In the genomic region with DNA sequence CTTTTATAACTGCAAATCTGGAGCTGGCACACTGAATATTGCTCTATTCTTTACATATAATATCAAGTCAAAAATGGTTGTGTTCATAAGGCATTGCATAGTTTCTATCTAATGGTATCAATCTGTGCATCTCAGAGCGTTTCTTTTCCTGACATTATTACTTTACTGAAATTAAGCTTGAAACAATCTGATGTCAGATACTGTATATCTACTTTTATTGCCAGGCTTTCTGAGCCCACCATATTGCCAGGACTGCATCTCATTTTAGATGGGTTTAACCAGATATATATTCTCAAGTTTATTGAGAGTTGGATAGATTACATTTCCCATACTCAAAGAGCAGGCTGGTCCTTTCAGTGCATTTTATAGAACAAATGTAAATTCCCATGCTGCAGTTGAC, we compare ENCODE assay signal across 21 cellular contexts.
A peak's percentile ranks its signal among the peaks of the same experiment; 100 is the strongest.
DNase-seq lines count a peak whose midpoint lies in the region; ATAC-seq, FAIRE-seq and TF ChIP-seq lines count a peak whose summit lies in the region.
"Had no signal": no experiment of that assay in that cellular context is flagged by ENCODE, and none has a peak within 500 bp of the region (broad histone marks: within the 10 kb centered on the region; RNA-seq: fewer than 3 reads in every experiment).

No MANE protein-coding gene starts in this region.

- H3K4me3 ChIP-seq in SK-N-SH (ENCODE audit: low read depth in 2 of 2, low read length in 1 of 2), result no peak overlapping the region
- H3K4me3 ChIP-seq: A549; BLaER1 treated with 17β-estradiol and CSF1 and Interleukin-3, amounts not matched to agents 10 nM and 100 nM had no signal

- no peak overlapping the region for H3K4me2 ChIP-seq in SK-N-SH
- H3K4me2 ChIP-seq: BLaER1 treated with 17β-estradiol and CSF1 and Interleukin-3, amounts not matched to agents 10 nM and 100 nM had no signal

- H3F3A ChIP-seq in SK-N-SH (replicated peaks; ENCODE audit: insufficient read depth), result peaks cover 8% of the 10 kb centered on the region

- H3K4me3 Mint-ChIP-seq in activated naive CD8-positive, alpha-beta T cell treated with anti-CD3 and anti-CD28 coated beads, Interleukin-2, amount 50 U/mL, for 24 hours, result no peak overlapping the region
- H3K4me3 Mint-ChIP-seq: B cell; CD4-positive, alpha-beta T cell; CD8-positive, alpha-beta T cell had no signal

- no peaks in the 10 kb centered on the region for H3K4me1 Mint-ChIP-seq in activated naive CD8-positive, alpha-beta T cell treated with anti-CD3 and anti-CD28 coated beads, Interleukin-2, amount 50 U/mL, for 24 hours
- H3K4me1 Mint-ChIP-seq: B cell had no signal

- POLR2A ChIA-PET in SK-N-SH (lab: Yijun Ruan, JAX), result interaction anchor here (1.2 to 1.5 kb wide), 2 partner anchors 174 to 656 kb away, joined by 3 to 4 read pairs; no protein-coding TSS in a partner anchor

- TF ChIP-seq EP300 in SK-N-SH (IDR thresholded peaks at IDR 0.05; ENCODE audit: borderline replicate concordance in 1 of 2, low read depth in 1 of 2, low read length in 1 of 2), result peak in 1 of 2 experiments; percentile 51; a peak in 1 of 4 replicates

- no peak for ATAC-seq in SK-N-SH treated with all-trans-retinoic acid at 6 μM for 48 hours
- ATAC-seq in activated naive CD8-positive, alpha-beta T cell treated with anti-CD3 and anti-CD28 coated beads, Interleukin-2, amount 50 U/mL, for 24 hours, result no peak
- ATAC-seq: A549; CD8-positive, alpha-beta T cell had no signal

- H4K20me1 ChIP-seq in SK-N-SH (ENCODE audit: insufficient read depth), result no peaks in the 10 kb centered on the region
- H4K20me1 ChIP-seq: BLaER1 treated with 17β-estradiol and CSF1 and Interleukin-3, amounts not matched to agents 10 nM and 100 nM had no signal

- H3K27me3 ChIP-seq in SK-N-SH (ENCODE audit: insufficient read depth), result no peaks in the 10 kb centered on the region
- H3K27me3 ChIP-seq: BLaER1 treated with 17β-estradiol and CSF1 and Interleukin-3, amounts not matched to agents 10 nM and 100 nM had no signal

- H3K27ac ChIP-seq in SK-N-SH (ENCODE audit: low read depth in 2 of 2, low read length in 1 of 2), result peak overlapping the region; percentile 36 to 100; a peak in 3 of 4 replicates
- H3K27ac ChIP-seq: 22Rv1; A549; BLaER1 treated with 17β-estradiol and CSF1 and Interleukin-3, amounts not matched to agents 10 nM and 100 nM; C4-2B had no signal

- no peak overlapping the region for H2AFZ ChIP-seq in SK-N-SH (ENCODE audit: low read depth)

- H3K79me2 ChIP-seq in SK-N-SH (ENCODE audit: insufficient read depth), result no peaks in the 10 kb centered on the region

- CTCF ChIA-PET in SK-N-SH (lab: Yijun Ruan, JAX), result interaction anchor here (1.0 to 2.7 kb wide), 6 partner anchors 134 to 670 kb away, joined by 3 to 16 read pairs (median 4); no protein-coding TSS in a partner anchor

- H3K9me2 ChIP-seq in SK-N-SH, result no peaks in the 10 kb centered on the region

- no peaks in the 10 kb centered on the region for H3K36me3 ChIP-seq in SK-N-SH (replicated peaks in 1 of 2; ENCODE audit: control insufficient read depth in 1 of 2, insufficient read depth in 2 of 2, low read length in 1 of 2)
- H3K36me3 ChIP-seq: BLaER1 treated with 17β-estradiol and CSF1 and Interleukin-3, amounts not matched to agents 10 nM and 100 nM had no signal

- H3K9me3 Mint-ChIP-seq in activated naive CD8-positive, alpha-beta T cell treated with anti-CD3 and anti-CD28 coated beads, Interleukin-2, amount 50 U/mL, for 24 hours, result no peaks in the 10 kb centered on the region
- H3K9me3 Mint-ChIP-seq: CD4-positive, alpha-beta T cell; CD8-positive, alpha-beta T cell had no signal

- DNase-seq in SK-N-SH, result no peak
- no peak for DNase-seq in activated naive CD8-positive, alpha-beta T cell treated with anti-CD3 and anti-CD28 coated beads, Interleukin-2, amount 50 U/mL, for 24 hours
- no peak for DNase-seq in NCI-H69 (lab: John Stamatoyannopoulos, UW)
- DNase-seq: AML-193; Caco-2; Calu3; CD4-positive, alpha-beta T cell; CD8-positive, alpha-beta T cell; DMS79 treated with DMSO at 0.1 percent for 48 hours; GF-D8 had no signal

- H3K9me3 ChIP-seq in SK-N-SH, result no peaks in the 10 kb centered on the region
- H3K9me3 ChIP-seq: A549; BLaER1 treated with 17β-estradiol and CSF1 and Interleukin-3, amounts not matched to agents 10 nM and 100 nM; Caco-2 had no signal

- no peaks in the 10 kb centered on the region for H3K27me3 Mint-ChIP-seq in activated naive CD8-positive, alpha-beta T cell treated with anti-CD3 and anti-CD28 coated beads, Interleukin-2, amount 50 U/mL, for 24 hours
- H3K27me3 Mint-ChIP-seq: B cell; CD4-positive, alpha-beta T cell had no signal

- no peaks in the 10 kb centered on the region for H3K36me3 Mint-ChIP-seq in activated naive CD8-positive, alpha-beta T cell treated with anti-CD3 and anti-CD28 coated beads, Interleukin-2, amount 50 U/mL, for 24 hours (ENCODE audit: low read depth)
- H3K36me3 Mint-ChIP-seq: CD8-positive, alpha-beta T cell had no signal

- H3K4me1 ChIP-seq in SK-N-SH (ENCODE audit: control insufficient read depth in 1 of 2, insufficient read depth in 2 of 2, low read depth in 1 of 2, low read length in 1 of 2), result peaks cover 3 to 40% of the 10 kb centered on the region in 2 experiments; a peak in 2 of 4 replicates
- H3K4me1 ChIP-seq: A549; BLaER1 treated with 17β-estradiol and CSF1 and Interleukin-3, amounts not matched to agents 10 nM and 100 nM had no signal

- peak; percentile 51 for FAIRE-seq in islet of Langerhans (lab: Jason Lieb, UNC)
- FAIRE-seq: A549, D721Med, G401.6, GM12891, GM19239 had no signal

- H3K9ac ChIP-seq in SK-N-SH, result no peak overlapping the region
- H3K9ac ChIP-seq: BLaER1 treated with 17β-estradiol and CSF1 and Interleukin-3, amounts not matched to agents 10 nM and 100 nM had no signal

- TF ChIP-seq RAD21 in SK-N-SH (IDR thresholded peaks at IDR 0.05; ENCODE audit: low read length), result no peak

- WGBS in SK-N-SH (ENCODE audit: low lambda C conversion rate), result 70% methylated on average over 1 of the region's 1 CpG

- no peak for TF ChIP-seq CTCF in SK-N-SH (IDR thresholded peaks at IDR 0.05)

- no peak overlapping the region for H3K27ac Mint-ChIP-seq in activated naive CD8-positive, alpha-beta T cell treated with anti-CD3 and anti-CD28 coated beads, Interleukin-2, amount 50 U/mL, for 24 hours
- H3K27ac Mint-ChIP-seq: B cell; CD4-positive, alpha-beta T cell; CD8-positive, alpha-beta T cell had no signal

TF ChIP-seq in SK-N-SH, 30 proteins besides CTCF, POLR2A, EP300 and RAD21:
- peak; percentile 41 for TF ChIP-seq GATA2 (CRISPR knock-in tag; IDR thresholded peaks at IDR 0.05)
- no peak for TF ChIP-seq RCOR1 (IDR thresholded peaks at IDR 0.05; ENCODE audit: low read length)

TF ChIP-seq in SK-N-SH treated with all-trans-retinoic acid at 6 μM for 48 hours, 23 proteins besides CTCF, POLR2A, EP300 and RAD21:
- TF ChIP-seq BACH2 (CRISPR knock-in tag; IDR thresholded peaks at IDR 0.05; ENCODE audit: borderline replicate concordance), result no peak
- TF ChIP-seq, protein P1, sequence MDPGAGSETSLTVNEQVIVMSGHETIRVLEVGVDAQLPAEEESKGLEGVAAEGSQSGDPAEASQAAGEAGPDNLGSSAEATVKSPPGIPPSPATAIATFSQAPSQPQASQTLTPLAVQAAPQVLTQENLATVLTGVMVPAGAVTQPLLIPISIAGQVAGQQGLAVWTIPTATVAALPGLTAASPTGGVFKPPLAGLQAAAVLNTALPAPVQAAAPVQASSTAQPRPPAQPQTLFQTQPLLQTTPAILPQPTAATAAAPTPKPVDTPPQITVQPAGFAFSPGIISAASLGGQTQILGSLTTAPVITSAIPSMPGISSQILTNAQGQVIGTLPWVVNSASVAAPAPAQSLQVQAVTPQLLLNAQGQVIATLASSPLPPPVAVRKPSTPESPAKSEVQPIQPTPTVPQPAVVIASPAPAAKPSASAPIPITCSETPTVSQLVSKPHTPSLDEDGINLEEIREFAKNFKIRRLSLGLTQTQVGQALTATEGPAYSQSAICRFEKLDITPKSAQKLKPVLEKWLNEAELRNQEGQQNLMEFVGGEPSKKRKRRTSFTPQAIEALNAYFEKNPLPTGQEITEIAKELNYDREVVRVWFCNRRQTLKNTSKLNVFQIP (CRISPR knock-in tag; IDR thresholded peaks at IDR 0.05; ENCODE audit: borderline replicate concordance, low read depth), result no peak
- TF ChIP-seq SNAI2 (CRISPR knock-in tag; IDR thresholded peaks at IDR 0.05), result no peak
- no peak for TF ChIP-seq ZNF8 (CRISPR knock-in tag; IDR thresholded peaks at IDR 0.05)
- no peak for TF ChIP-seq GLIS3 (CRISPR knock-in tag; IDR thresholded peaks at IDR 0.05)
- no peak for TF ChIP-seq TCF4 (CRISPR knock-in tag; IDR thresholded peaks at IDR 0.05; ENCODE audit: borderline replicate concordance)
- no peak for TF ChIP-seq ISL1 (CRISPR knock-in tag; IDR thresholded peaks at IDR 0.05)
- TF ChIP-seq ZFP3 (CRISPR knock-in tag; IDR thresholded peaks at IDR 0.05), result no peak
- no peak for TF ChIP-seq CSDC2 (CRISPR knock-in tag; IDR thresholded peaks at IDR 0.05)
- no peak for TF ChIP-seq ZFP30 (CRISPR knock-in tag; IDR thresholded peaks at IDR 0.05)
- no peak for TF ChIP-seq ZC3H10 (CRISPR knock-in tag; IDR thresholded peaks at IDR 0.05)
- TF ChIP-seq ZNF70 (CRISPR knock-in tag; IDR thresholded peaks at IDR 0.05), result no peak
- no peak for TF ChIP-seq TOX (CRISPR knock-in tag; IDR thresholded peaks at IDR 0.05; ENCODE audit: borderline replicate concordance)
